In genomic region chr17:39278246-39278645, GRCh38 we compare ENCODE assay signal across 6 cellular contexts. TPM values are rescaled to one million over a fixed set of nuclear protein-coding genes. Genes with fewer than 3 reads are reported as not detected.
"Had no signal": no experiment of that assay in that cellular context is flagged by ENCODE, and none has a peak within 500 bp of the region (broad histone marks: within the 10 kb centered on the region; RNA-seq: fewer than 3 reads in every experiment).

No MANE protein-coding gene starts in this region.

RNA-seq across cellular contexts. Expression of gene STAC2, which starts 52.5 kb away (rescaled TPM):
- total RNA-seq: dermis microvascular lymphatic vessel endothelial cell, gastrocnemius medialis, glomerular endothelial cell, left lobe of liver, liver, mammary epithelial cell had no signal
- polyA plus RNA-seq: liver, mammary epithelial cell had no signal
